ENCODE assay signal across 23 cellular contexts in genomic region chr5:180251141-180251540, GRCh38. TPM values are rescaled to one million over a fixed set of nuclear protein-coding genes. Genes with fewer than 3 reads are reported as not detected.
A peak's percentile ranks its signal among the peaks of the same experiment; 100 is the strongest.
DNase-seq lines count a peak whose midpoint lies in the region; ATAC-seq, FAIRE-seq and TF ChIP-seq lines count a peak whose summit lies in the region.
"Had no signal": no experiment of that assay in that cellular context is flagged by ENCODE, and none has a peak within 500 bp of the region (broad histone marks: within the 10 kb centered on the region; RNA-seq: fewer than 3 reads in every experiment).

No MANE protein-coding gene starts in this region.

- no peak for FAIRE-seq in K562 (lab: Jason Lieb, UNC)
- no peak for FAIRE-seq in GM19239 (lab: Jason Lieb, UNC)

- no peaks in the 10 kb centered on the region for H3K79me2 ChIP-seq in K562 (ENCODE audit: control insufficient read depth, insufficient read depth, low read length)

- TF ChIP-seq RAD21 in K562 (CRISPR knock-in tag; conservative IDR thresholded peaks at IDR 0.05 in 1 of 2, IDR thresholded peaks at IDR 0.05 in 1 of 2) = no peak

- no peak for TF ChIP-seq POLR2A in K562 (conservative IDR thresholded peaks at IDR 0.05)

- CTCF ChIA-PET in K562 (lab: Yijun Ruan, JAX; ENCODE audit: low intra/inter-chr PET ratio) = no interaction called here

- H3K36me3 ChIP-seq in K562 (ENCODE audit: control insufficient read depth, insufficient read depth, low read length) = peaks cover 35% of the 10 kb centered on the region

- H3K9me1 ChIP-seq in K562 (ENCODE audit: control insufficient read depth, insufficient read depth, low read length) = no peaks in the 10 kb centered on the region

- TF ChIP-seq CTCF in K562 (IDR thresholded peaks at IDR 0.05 in 2 of 3, conservative IDR thresholded peaks at IDR 0.05 in 1 of 3; ENCODE audit: insufficient read depth in 2 of 3, low read depth in 1 of 3, low read length in 3 of 3) = no peak

- 82% methylated on average over 6 of the region's 9 CpGs for WGBS in K562 (ENCODE audit: insufficient coverage, low coverage, missing lambda C conversion rate)
- 61% methylated on average over 9 of the region's 9 CpGs for WGBS in right cardiac atrium

- no peak overlapping the region for H2AFZ ChIP-seq in K562 (ENCODE audit: low read depth, low read length)

- no peak overlapping the region for H3K27ac ChIP-seq in K562 (ENCODE audit: extremely low read depth, low read depth, low read length)
- H3K27ac ChIP-seq in temporal lobe (ENCODE audit: low read depth, low read length) = peak overlapping the region; percentile 71
- H3K27ac ChIP-seq in right cardiac atrium (ENCODE audit: low read length) = no peak overlapping the region
- H3K27ac ChIP-seq: C4-2B had no signal

- no peak for TF ChIP-seq EP300 in K562 (IDR thresholded peaks at IDR 0.05; ENCODE audit: low read length)

- H3K36me3 Mint-ChIP-seq in activated naive CD4-positive, alpha-beta T cell treated with anti-CD3 and anti-CD28 coated beads, Interleukin-2, amount 50 U/mL, for 72 hours = peaks cover 93 to 99% of the 10 kb centered on the region in 2 donors

- H3K4me2 ChIP-seq in K562 (ENCODE audit: insufficient read depth, low read length) = no peak overlapping the region

- POLR2A ChIA-PET in K562 (lab: Yijun Ruan, JAX) = interaction anchor here (0.6 kb wide), 1 partner anchor 24 kb away, joined by 3 read pairs; no protein-coding TSS in a partner anchor

- no peaks in the 10 kb centered on the region; the same call in 1 of the 2 replicates for H3K9me3 ChIP-seq in K562 (replicated peaks; ENCODE audit: control insufficient read depth, insufficient read depth, low read depth, low read length)
- H3K9me3 ChIP-seq in right cardiac atrium (ENCODE audit: control insufficient read depth, low read length) = peaks cover 25% of the 10 kb centered on the region

- H3K27ac Mint-ChIP-seq in activated naive CD4-positive, alpha-beta T cell treated with anti-CD3 and anti-CD28 coated beads, Interleukin-2, amount 50 U/mL, for 72 hours = peak overlapping the region; percentile 18 to 50
- H3K27ac Mint-ChIP-seq: CD8-positive, alpha-beta memory T cell had no signal

- no peaks in the 10 kb centered on the region for H4K20me1 ChIP-seq in K562 (replicated peaks; ENCODE audit: control insufficient read depth, insufficient read depth, low read length)

- H3K27me3 ChIP-seq in K562 (ENCODE audit: control insufficient read depth in 2 of 2, insufficient read depth in 2 of 2, low read length in 2 of 2) (no peaks in the 10 kb centered on the region), right cardiac atrium (ENCODE audit: control insufficient read depth, insufficient read depth) (no peaks in the 10 kb centered on the region)

- BruUV-seq in K562 (replicated peaks; lab: Mats Ljungman, UMichigan) = no TSS peak

- H3K4me3 ChIP-seq in K562 (no peak overlapping the region), right cardiac atrium (ENCODE audit: low read length) (no peak overlapping the region)

- in situ Hi-C loops in K562 (cut with MboI) = no loop called here

- H3K9me3 Mint-ChIP-seq in activated naive CD4-positive, alpha-beta T cell treated with anti-CD3 and anti-CD28 coated beads, Interleukin-2, amount 50 U/mL, for 72 hours = peaks cover 33 to 53% of the 10 kb centered on the region in 2 donors

- H3K9ac ChIP-seq in K562 (ENCODE audit: insufficient read depth in 1 of 2, low read depth in 2 of 2, low read length in 2 of 2) = no peak overlapping the region

- H3K4me1 ChIP-seq in K562 (replicated peaks in 1 of 2; ENCODE audit: control insufficient read depth in 2 of 2, insufficient read depth in 2 of 2, low read length in 2 of 2) (0 out of 5 replicates have a peak, but pooled peaks cover 0 to 2% of the 10 kb centered on the region in 2 experiments), right cardiac atrium (ENCODE audit: control insufficient read depth, insufficient read depth, low read length) (no peaks in the 10 kb centered on the region)

- ATAC-seq in activated naive CD4-positive, alpha-beta T cell treated with anti-CD3 and anti-CD28 coated beads, Interleukin-2, amount 50 U/mL, for 72 hours = no peak
- ATAC-seq in K562 = no peak
- no peak for ATAC-seq in right cardiac atrium
- no peak for ATAC-seq in HG03280 (IDR thresholded peaks at IDR 0.05; ENCODE audit: unreplicated experiment)

- intact Hi-C loops in K562 (cut with micrococcal nuclease) = no loop called here
- intact Hi-C loops in right cardiac atrium (cut with DNase I) = no loop called here

- DNase-seq in activated naive CD4-positive, alpha-beta T cell treated with anti-CD3 and anti-CD28 coated beads, Interleukin-2, amount 50 U/mL, for 72 hours (ENCODE audit: low spot score in 2 of 2) = no peak
- DNase-seq in activated naive CD4-positive, alpha-beta T cell treated with Interleukin-2 at 50 U/mL for 16 hours = no peak
- no peak for DNase-seq in K562 (ENCODE audit: extremely low read depth in 1 of 4, low spot score in 3 of 4)
- peak; percentile 20 for DNase-seq in inferior parietal cortex (ENCODE audit: extremely low spot score)
- DNase-seq in right cardiac atrium = no peak
- no peak for DNase-seq in GM19239 (ENCODE audit: insufficient read length, low spot score)
- DNase-seq: 8988T; Calu3; CD8-positive, alpha-beta memory T cell; H7; KG1; NCI-H1092 treated with DMSO at 0.1 percent for 48 hours; NCI-H1436 treated with DMSO at 0.1 percent for 48 hours; NCI-H2029; NCI-H226; NCI-H524 treated with DMSO at 0.1 percent for 48 hours; NCI-H82; OCI-M1; Right ventricle myocardium superior had no signal

TF ChIP-seq in K562, 482 proteins besides CTCF, POLR2A, EP300 and RAD21:
- TF ChIP-seq MEIS2 (IDR thresholded peaks at IDR 0.05; ENCODE audit: partially characterized antibody) (peak; percentile 66), HLTF (IDR thresholded peaks at IDR 0.05) (no peak), POLR2G (IDR thresholded peaks at IDR 0.05; ENCODE audit: low read depth, low read length) (peak; percentile 34; the same call in 1 of the 2 replicates)
TF ChIP-seq in K562: peak in this region for 2.

RNA-seq across cellular contexts. Expression of gene MAPK9, which starts 40.7 kb away (rescaled TPM):
- total RNA-seq in activated naive CD4-positive, alpha-beta T cell treated with anti-CD3 and anti-CD28 coated beads, Interleukin-2, amount 50 U/mL, for 72 hours = 10 to 100 TPM; 32.3 to 35.9 TPM
- 33.0 and 61.0 TPM in 2 replicates for total RNA-seq in K562 (2011; cell fraction: chromatin; rRNA removed; ENCODE audit: low replicate concordance)
- 15.0 and 19.6 TPM in 2 replicates for total RNA-seq in K562 (2011; cell fraction: nucleolus; rRNA removed)
- total RNA-seq in K562 (2011; cell fraction: nucleoplasm; rRNA removed) = 40.2 and 63.3 TPM in 2 replicates
- total RNA-seq in K562 (2014; rRNA removed) = 23.3 and 24.7 TPM in 2 replicates
- 32.3 and 33.8 TPM in 2 replicates for total RNA-seq in K562 (2014; rRNA removed; fragmentation: Illumina TruSeq; extraction: Trizol)
- total RNA-seq in K562 (2015; rRNA removed; fragmentation: Illumina TruSeq; extraction: Trizol) = 27.2 and 29.9 TPM in 2 replicates
- 37.1 and 38.0 TPM in 2 replicates for total RNA-seq in K562 (2021)
- 45.9 and 58.0 TPM in 2 replicates for polyA plus RNA-seq in K562 (2011; rRNA removed)
- 26.1 and 31.1 TPM in 2 replicates for polyA plus RNA-seq in K562 (2011; cell fraction: cytosol; rRNA removed)
- 25.6 and 26.5 TPM in 2 replicates for polyA plus RNA-seq in K562 (2011; cell fraction: nucleus; rRNA removed)
- polyA plus RNA-seq in K562 (2012) = 23.2 and 27.4 TPM in 2 replicates
- 32.3 and 43.1 TPM in 2 replicates for polyA plus RNA-seq in K562 (2014; fragmentation: Illumina TruSeq; extraction: Trizol)
- 1 to 10 TPM; 4.8 to 6.5 TPM for polyA plus RNA-seq in K562 (2014; fragmentation: Nextera tagmentation; extraction: Ambion mirVana)
- 27.4 and 31.5 TPM in 2 replicates for polyA plus RNA-seq in K562 (2014; rRNA removed)
- 57.2 and 64.3 TPM in 2 replicates for polyA minus RNA-seq in K562 (2011; rRNA and poly(A)+ RNA removed)
- 22.5 and 24.7 TPM in 2 replicates for polyA minus RNA-seq in K562 (2011; cell fraction: cytosol; rRNA and poly(A)+ RNA removed)
- 17.5 and 23.8 TPM in 2 replicates for polyA minus RNA-seq in K562 (2011; cell fraction: nucleus; rRNA and poly(A)+ RNA removed)
- total RNA-seq in temporal lobe = 54.6 TPM
- 10 to 100 TPM; 43.6 to 47.4 (median 46.1) TPM for total RNA-seq in right cardiac atrium
- 20.1 TPM for polyA plus RNA-seq in right cardiac atrium

RNA-seq across cellular contexts. Expression of gene RASGEF1C, which starts 42.1 kb away (rescaled TPM):
- not detected for total RNA-seq in activated naive CD4-positive, alpha-beta T cell treated with anti-CD3 and anti-CD28 coated beads, Interleukin-2, amount 50 U/mL, for 72 hours
- 0.18 and 0.81 TPM in 2 replicates for total RNA-seq in K562 (2011; cell fraction: chromatin; rRNA removed; ENCODE audit: low replicate concordance)
- 0.79 and 0.83 TPM in 2 replicates for total RNA-seq in K562 (2011; cell fraction: nucleolus; rRNA removed)
- 0.73 TPM in 1 of 2 replicates, not detected in the other for total RNA-seq in K562 (2011; cell fraction: nucleoplasm; rRNA removed)
- total RNA-seq in K562 (2014; rRNA removed) (1.1 TPM in 1 of 2 replicates, not detected in the other), K562 (2014; rRNA removed; fragmentation: Illumina TruSeq; extraction: Trizol) (not detected in 2 replicates), K562 (2015; rRNA removed; fragmentation: Illumina TruSeq; extraction: Trizol) (0.11 TPM in 1 of 2 replicates, not detected in the other), K562 (2021) (0.31 and 0.35 TPM in 2 replicates), temporal lobe (21.4 TPM), right cardiac atrium (under 1 TPM; 0.39 to 0.82 (median 0.57) TPM)
- polyA plus RNA-seq in K562 (2011; rRNA removed) (0.16 TPM in 1 of 2 replicates, not detected in the other), K562 (2014; fragmentation: Illumina TruSeq; extraction: Trizol) (0.04 and 0.30 TPM in 2 replicates), K562 (2014; fragmentation: Nextera tagmentation; extraction: Ambion mirVana) (not detected), K562 (2014; rRNA removed) (0.21 and 0.47 TPM in 2 replicates), right cardiac atrium (0.50 TPM)
- polyA plus RNA-seq in K562 (2011; cell fraction: cytosol; rRNA removed) = 0.16 and 0.42 TPM in 2 replicates
- polyA plus RNA-seq in K562 (2011; cell fraction: nucleus; rRNA removed) = 0.29 and 1.0 TPM in 2 replicates
- polyA plus RNA-seq in K562 (2012) = 0.13 and 0.40 TPM in 2 replicates
- polyA minus RNA-seq in K562 (2011; rRNA and poly(A)+ RNA removed) = 0.27 TPM in 1 of 2 replicates, not detected in the other
- not detected in 2 replicates for polyA minus RNA-seq in K562 (2011; cell fraction: cytosol; rRNA and poly(A)+ RNA removed)
- 0.22 and 0.27 TPM in 2 replicates for polyA minus RNA-seq in K562 (2011; cell fraction: nucleus; rRNA and poly(A)+ RNA removed)
- total RNA-seq: Calu3; CD8-positive, alpha-beta memory T cell; HT1080 had no signal
- polyA plus RNA-seq: CD8-positive, alpha-beta memory T cell had no signal

Comparison
In these comparisons a context has a peak if more than half of its experiments do, and no peak if none do; other contexts are left out.
1. RNA of gene RASGEF1C, which starts 42.1 kb away (total RNA-seq): 21.4 TPM in temporal lobe (single experiment); 0.39 to 0.82 TPM in right cardiac atrium, 0.11 to 1.1 TPM in K562 and not detected in activated naive CD4-positive, alpha-beta T cell treated with anti-CD3 and anti-CD28 coated beads, Interleukin-2, amount 50 U/mL, for 72 hours; every median in the first group is over 10 times any median in the second.